In genomic region chr3:134904333-134904771, GRCh38 we compare ENCODE assay signal across 12 cellular contexts.
A peak's percentile ranks its signal among the peaks of the same experiment; 100 is the strongest.
DNase-seq lines count a peak whose midpoint lies in the region; ATAC-seq and TF ChIP-seq lines count a peak whose summit lies in the region.
"Had no signal": no experiment of that assay in that cellular context is flagged by ENCODE, and none has a peak within 500 bp of the region (broad histone marks: within the 10 kb centered on the region; RNA-seq: fewer than 3 reads in every experiment).

No MANE protein-coding gene starts in this region.

- no peaks in the 10 kb centered on the region for H3K9me3 Mint-ChIP-seq in activated CD4-positive, alpha-beta memory T cell treated with anti-CD3 and anti-CD28 coated beads for 36 hours
- H3K9me3 Mint-ChIP-seq: naive B cell had no signal

- peaks cover 10% of the 10 kb centered on the region for H3K4me1 Mint-ChIP-seq in activated CD4-positive, alpha-beta memory T cell treated with anti-CD3 and anti-CD28 coated beads for 36 hours (ENCODE audit: low read depth)

- H3K27me3 Mint-ChIP-seq in activated CD4-positive, alpha-beta memory T cell treated with anti-CD3 and anti-CD28 coated beads for 36 hours: peaks cover 7% of the 10 kb centered on the region
- H3K27me3 Mint-ChIP-seq: CD4-positive, CD25-positive, alpha-beta regulatory T cell had no signal

- TF ChIP-seq CTCF in upper lobe of left lung (IDR thresholded peaks at IDR 0.05): no peak

- no peak overlapping the region for H3K4me3 ChIP-seq in upper lobe of left lung
- H3K4me3 ChIP-seq: K562, tibial nerve had no signal

- POLR2A ChIA-PET in activated CD4-positive, alpha-beta memory T cell treated with anti-CD3 and anti-CD28 coated beads for 36 hours (lab: Charles Lee): no interaction called here

- no peaks in the 10 kb centered on the region for H3K36me3 ChIP-seq in upper lobe of left lung
- H3K36me3 ChIP-seq: tibial nerve had no signal

- TF ChIP-seq POLR2A in upper lobe of left lung (IDR thresholded peaks at IDR 0.05): no peak

- H3K36me3 Mint-ChIP-seq in activated CD4-positive, alpha-beta memory T cell treated with anti-CD3 and anti-CD28 coated beads for 36 hours: no peaks in the 10 kb centered on the region
- H3K36me3 Mint-ChIP-seq: CD4-positive, CD25-positive, alpha-beta regulatory T cell; naive B cell had no signal

- peak; percentile 95 for ATAC-seq in HG02885 (IDR thresholded peaks at IDR 0.05; ENCODE audit: poor library complexity, unreplicated experiment)
- no peak for ATAC-seq in upper lobe of left lung (ENCODE audit: low FRiP score in 2 of 2)
- ATAC-seq: K562 had no signal

- H3K9me3 ChIP-seq in upper lobe of left lung: no peaks in the 10 kb centered on the region
- H3K9me3 ChIP-seq: tibial nerve had no signal

- no peaks in the 10 kb centered on the region for H3K27me3 ChIP-seq in upper lobe of left lung
- H3K27me3 ChIP-seq: tibial nerve had no signal

- no peak for TF ChIP-seq EP300 in upper lobe of left lung (IDR thresholded peaks at IDR 0.05)

- peak; percentile 25 for DNase-seq in stimulated activated CD4-positive, alpha-beta T cell treated with anti-CD3 and anti-CD28 coated beads, Interleukin-1b, Interleukin-23, amount 100 ng/mL, for 48 hours
- DNase-seq in stimulated activated CD4-positive, alpha-beta T cell treated with anti-CD3 and anti-CD28 coated beads, Interleukin-12 subunit alpha, Interleukin-12 subunit beta, amount 100 ng/mL, for 4 hours: no peak
- DNase-seq in activated CD4-positive, alpha-beta memory T cell treated with anti-CD3 and anti-CD28 coated beads for 36 hours: peak; percentile 49
- DNase-seq in upper lobe of left lung (no peak), SIG-M5 treated with dmso at 0.1 percent for 504 hours (lab: John Stamatoyannopoulos, UW; ENCODE audit: unreplicated experiment) (no peak), substantia nigra (lab: John Stamatoyannopoulos, UW) (no peak), D341Med (ENCODE audit: low spot score) (no peak)
- DNase-seq: naive B cell had no signal

- H3K27ac ChIP-seq in upper lobe of left lung (no peak overlapping the region), substantia nigra (ENCODE audit: low read depth, low read length, poor library complexity, severe bottlenecking) (no peak overlapping the region)
- H3K27ac ChIP-seq: tibial nerve had no signal

- H3K27ac Mint-ChIP-seq in activated CD4-positive, alpha-beta memory T cell treated with anti-CD3 and anti-CD28 coated beads for 36 hours: no peak overlapping the region
- H3K27ac Mint-ChIP-seq: CD4-positive, CD25-positive, alpha-beta regulatory T cell had no signal

- no peak overlapping the region for H3K4me3 Mint-ChIP-seq in activated CD4-positive, alpha-beta memory T cell treated with anti-CD3 and anti-CD28 coated beads for 36 hours

- intact Hi-C loops in activated CD4-positive, alpha-beta memory T cell treated with anti-CD3 and anti-CD28 coated beads for 36 hours (cut with micrococcal nuclease): loop anchor here (1.0 to 5.0 kb wide), 2 partner anchors 26 to 102 kb away; no protein-coding TSS in a partner anchor

- no peaks in the 10 kb centered on the region for H3K4me1 ChIP-seq in upper lobe of left lung
- H3K4me1 ChIP-seq: tibial nerve had no signal

- 43 to 63% methylated on average over 5 of the region's 5 CpGs for WGBS in upper lobe of left lung, 2 donors

- CTCF ChIA-PET in activated CD4-positive, alpha-beta memory T cell treated with anti-CD3 and anti-CD28 coated beads for 36 hours (lab: Charles Lee): no interaction called here

Comparison
In these comparisons a context has a peak if more than half of its experiments do, and no peak if none do; other contexts are left out.
1. DNase-seq: peak in stimulated activated CD4-positive, alpha-beta T cell treated with anti-CD3 and anti-CD28 coated beads, Interleukin-1b, Interleukin-23, amount 100 ng/mL, for 48 hours (single experiment) and activated CD4-positive, alpha-beta memory T cell treated with anti-CD3 and anti-CD28 coated beads for 36 hours (single experiment); none in stimulated activated CD4-positive, alpha-beta T cell treated with anti-CD3 and anti-CD28 coated beads, Interleukin-12 subunit alpha, Interleukin-12 subunit beta, amount 100 ng/mL, for 4 hours (single experiment), upper lobe of left lung (0 of 2), SIG-M5 treated with dmso at 0.1 percent for 504 hours (single experiment), substantia nigra (0 of 49) and D341Med (single experiment).